In the genomic region with DNA sequence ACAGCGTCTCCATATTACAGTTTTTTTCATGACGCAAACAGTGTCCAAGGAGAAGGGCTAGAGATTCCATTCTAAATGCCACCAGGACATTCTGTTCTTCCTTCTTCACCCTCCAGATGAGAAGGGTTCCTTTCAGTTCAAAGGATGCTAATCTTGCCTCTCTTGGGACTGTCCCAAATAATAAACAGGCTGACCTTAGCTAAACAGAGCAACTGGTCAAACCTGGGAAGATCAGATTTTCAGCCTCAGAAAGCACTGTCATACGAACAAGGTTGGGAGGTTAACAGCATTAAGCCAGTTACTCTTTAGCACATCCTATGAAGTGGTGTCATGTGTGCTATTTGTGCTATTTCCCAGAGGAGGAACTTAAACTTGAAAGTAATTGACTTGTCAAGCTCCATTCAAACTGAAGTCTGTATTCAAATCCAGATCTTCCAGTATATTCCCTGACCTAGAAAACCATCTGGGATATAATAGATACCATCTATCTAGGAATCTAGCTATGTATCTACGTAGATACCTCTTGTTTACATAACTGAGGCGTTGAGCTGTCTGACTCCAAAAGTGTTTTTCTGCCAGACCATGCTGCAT, we compare ENCODE assay signal across 13 cellular contexts.
DNase-seq lines count a peak whose midpoint lies in the region; ATAC-seq, FAIRE-seq and TF ChIP-seq lines count a peak whose summit lies in the region.
"Had no signal": no experiment of that assay in that cellular context is flagged by ENCODE, and none has a peak within 500 bp of the region (broad histone marks: within the 10 kb centered on the region; RNA-seq: fewer than 3 reads in every experiment).

No MANE protein-coding gene starts in this region.

- H3K4me2 ChIP-seq in A549, result peak overlapping the region; percentile 73
- H3K4me2 ChIP-seq in trophoblast cell (ENCODE audit: low read length), result no peak overlapping the region

- H3K4me3 ChIP-seq in A549 (peak overlapping the region; percentile 20; the same call in 1 of the 3 replicates), gastroesophageal sphincter (no peak overlapping the region), trophoblast cell (ENCODE audit: low read depth, low read length) (no peak overlapping the region), A673 (ENCODE audit: low read depth, low read length, poor library complexity, severe bottlenecking) (no peak overlapping the region)
- H3K4me3 ChIP-seq: right lobe of liver had no signal

- TF ChIP-seq EP300 in A549 (IDR thresholded peaks at IDR 0.05) (no peak), gastroesophageal sphincter (IDR thresholded peaks at IDR 0.05) (no peak)

- DNase-seq in A549 (ENCODE audit: low read depth in 1 of 2, low spot score in 1 of 2), result peak in 1 of 2 experiments; percentile 58
- peak; percentile 32 to 70 for DNase-seq in trophoblast cell
- no peak for DNase-seq in A673 (ENCODE audit: low spot score)
- DNase-seq in anterior cingulate cortex (lab: John Stamatoyannopoulos, UW), result no peak
- DNase-seq: activated CD8-positive, alpha-beta memory T cell treated with anti-CD3 and anti-CD28 coated beads, Interleukin-2, amount 50 U/mL, for 4 hours; activated naive CD8-positive, alpha-beta T cell treated with anti-CD3 and anti-CD28 coated beads, Interleukin-2, amount 10 ng/mL, durations not matched to agents 7 days and 5 days; effector CD4-positive, alpha-beta T cell; GOT3; right lobe of liver had no signal

- TF ChIP-seq RAD21 in A549 (conservative IDR thresholded peaks at IDR 0.05 in 1 of 2, IDR thresholded peaks at IDR 0.05 in 1 of 2), result no peak

- H3K79me1 ChIP-seq in trophoblast cell (ENCODE audit: low read length), result no peaks in the 10 kb centered on the region

- H3K9me3 ChIP-seq in A549 (peaks cover 34% of the 10 kb centered on the region), gastroesophageal sphincter (peaks cover 0 to 18% (median 0%) of the 10 kb centered on the region in 3 donors), trophoblast cell (ENCODE audit: insufficient read depth, low read depth, low read length) (peaks cover 3% of the 10 kb centered on the region), A673 (ENCODE audit: low read depth, low read length, poor library complexity, severe bottlenecking) (peaks cover 21% of the 10 kb centered on the region)
- H3K9me3 ChIP-seq: right lobe of liver had no signal

- no peak overlapping the region for H2BK5ac ChIP-seq in trophoblast cell (ENCODE audit: low read depth, low read length, poor library complexity)

- no peak overlapping the region for H3K23ac ChIP-seq in trophoblast cell (ENCODE audit: low read length)

- no peak overlapping the region for H3K14ac ChIP-seq in trophoblast cell (ENCODE audit: low read length)

- no peaks in the 10 kb centered on the region for H3K36me3 ChIP-seq in gastroesophageal sphincter
- peaks cover 0 to 2% of the 10 kb centered on the region in 2 experiments for H3K36me3 ChIP-seq in trophoblast cell (ENCODE audit: control insufficient read depth in 1 of 2, insufficient read depth in 2 of 2, low read length in 2 of 2)
- H3K36me3 ChIP-seq in A673 (ENCODE audit: insufficient read depth, low read length, poor library complexity, severe bottlenecking), result no peaks in the 10 kb centered on the region
- H3K36me3 ChIP-seq: right lobe of liver had no signal

- intact Hi-C loops in A673 (cut with micrococcal nuclease; ENCODE audit: unreplicated experiment), result no loop called here

- H3K4me1 ChIP-seq in A549 (peaks cover 40% of the 10 kb centered on the region), gastroesophageal sphincter (peaks cover 0 to 3% (median 0%) of the 10 kb centered on the region in 3 donors), trophoblast cell (ENCODE audit: control insufficient read depth in 1 of 2, insufficient read depth in 2 of 2, low read length in 2 of 2) (no peaks in the 10 kb centered on the region), A673 (ENCODE audit: insufficient read depth, low read length, poor library complexity, severe bottlenecking) (peaks cover 6% of the 10 kb centered on the region)
- H3K4me1 ChIP-seq: right lobe of liver had no signal

- no peak overlapping the region for H4K8ac ChIP-seq in trophoblast cell (ENCODE audit: low read depth, low read length)

- H2BK120ac ChIP-seq in trophoblast cell (ENCODE audit: insufficient read depth, low read length, poor library complexity), result no peak overlapping the region

- H3K27ac ChIP-seq in A549 (peak overlapping the region; percentile 90 to 99), VCaP (peak overlapping the region; percentile 7), gastroesophageal sphincter (peak overlapping the region; percentile 14 to 72 (median 53)), trophoblast cell (ENCODE audit: low read depth, low read length) (no peak overlapping the region), A673 (ENCODE audit: low read depth, low read length, poor library complexity, severe bottlenecking) (no peak overlapping the region)
- H3K27ac ChIP-seq: right lobe of liver had no signal

- TF ChIP-seq CTCF in A549 (IDR thresholded peaks at IDR 0.05) (no peak), VCaP (conservative IDR thresholded peaks at IDR 0.05) (no peak), gastroesophageal sphincter (IDR thresholded peaks at IDR 0.05) (no peak), A673 (conservative IDR thresholded peaks at IDR 0.05; ENCODE audit: low read depth, low read length) (no peak)

- H2AK5ac ChIP-seq in trophoblast cell (ENCODE audit: low read length), result no peak overlapping the region

- no peak overlapping the region for H3K4ac ChIP-seq in trophoblast cell (ENCODE audit: low read depth, low read length)

- H4K91ac ChIP-seq in trophoblast cell (ENCODE audit: low read depth, low read length), result no peak overlapping the region

- POLR2A ChIA-PET in A549 (lab: Yijun Ruan, JAX), result interaction anchor here (0.7 to 2.7 kb wide), 4 partner anchors 77 to 656 kb away, joined by 3 to 9 read pairs (median 6); a partner anchor contains a TSS
- POLR2A ChIA-PET in A673 (lab: Charles Lee; ENCODE audit: low non-redundant PET), result no interaction called here

- H3K18ac ChIP-seq in trophoblast cell (ENCODE audit: low read length), result no peak overlapping the region

- CTCF ChIA-PET in A549 (lab: Yijun Ruan, JAX) (no interaction called here), A673 (lab: Charles Lee) (no interaction called here)

- ATAC-seq in A549, result peak; percentile 70 to 79
- peak; percentile 84 for ATAC-seq in gastroesophageal sphincter
- no peak for ATAC-seq in GM18498 (IDR thresholded peaks at IDR 0.05; ENCODE audit: unreplicated experiment)
- ATAC-seq in HG03432 (IDR thresholded peaks at IDR 0.05; ENCODE audit: unreplicated experiment), result no peak

- no peak overlapping the region for H2BK12ac ChIP-seq in trophoblast cell (ENCODE audit: low read length)

- TF ChIP-seq POLR2A in A549 (IDR thresholded peaks at IDR 0.05; ENCODE audit: low read length) (no peak), gastroesophageal sphincter (IDR thresholded peaks at IDR 0.05) (no peak)

- H2AFZ ChIP-seq in trophoblast cell (ENCODE audit: insufficient read depth, low read length, poor library complexity), result no peak overlapping the region

- no peak for FAIRE-seq in A549 (lab: Jason Lieb, UNC)

- H3K9ac ChIP-seq in trophoblast cell (ENCODE audit: low read length), result no peak overlapping the region

- H3K79me2 ChIP-seq in trophoblast cell (ENCODE audit: control insufficient read depth, insufficient read depth, low read length, poor library complexity), result no peaks in the 10 kb centered on the region

- H3K27me3 ChIP-seq in gastroesophageal sphincter, result no peaks in the 10 kb centered on the region
- H3K27me3 ChIP-seq in trophoblast cell (ENCODE audit: insufficient read depth, low read length), result no peaks in the 10 kb centered on the region
- no peaks in the 10 kb centered on the region for H3K27me3 ChIP-seq in A673 (replicated peaks; ENCODE audit: insufficient read depth, low read depth, low read length, poor library complexity)
- H3K27me3 ChIP-seq: right lobe of liver had no signal

- no peak overlapping the region for H4K12ac ChIP-seq in trophoblast cell (ENCODE audit: low read depth, low read length)

- BruUV-seq in A673 (replicated peaks; lab: Mats Ljungman, UMichigan), result no TSS peak

- 28% methylated on average over 5 of the region's 5 CpGs for WGBS in A549 (ENCODE audit: missing lambda C conversion rate)
- 59 to 71% methylated on average over 3 to 5 of the region's 5 CpGs for WGBS in gastroesophageal sphincter (ENCODE audit: low coverage in 1 of 2), 2 donors
- WGBS in trophoblast cell (ENCODE audit: extremely low coverage, insufficient coverage, insufficient read length), result no CpG with 5 or more reads among the region's 5 CpGs

TF ChIP-seq in A549, 52 proteins besides CTCF, POLR2A, EP300 and RAD21 (continues in another document):
- no peak for TF ChIP-seq HOXA7 (CRISPR knock-in tag; IDR thresholded peaks at IDR 0.05)
- TF ChIP-seq, protein P1, sequence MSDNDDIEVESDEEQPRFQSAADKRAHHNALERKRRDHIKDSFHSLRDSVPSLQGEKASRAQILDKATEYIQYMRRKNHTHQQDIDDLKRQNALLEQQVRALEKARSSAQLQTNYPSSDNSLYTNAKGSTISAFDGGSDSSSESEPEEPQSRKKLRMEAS (IDR thresholded peaks at IDR 0.05), result no peak
- TF ChIP-seq RARB (CRISPR knock-in tag; IDR thresholded peaks at IDR 0.05), result no peak
- TF ChIP-seq RFX5 (IDR thresholded peaks at IDR 0.05), result peak; percentile 36; the same call in 1 of the 2 replicates
- TF ChIP-seq CHD4 (IDR thresholded peaks at IDR 0.05; ENCODE audit: borderline replicate concordance), result no peak
- no peak for TF ChIP-seq EHMT2 (IDR thresholded peaks at IDR 0.05; ENCODE audit: low read depth)
- TF ChIP-seq GATA3 (IDR thresholded peaks at IDR 0.05; ENCODE audit: borderline replicate concordance), result peak; percentile 84
- TF ChIP-seq, protein P2, sequence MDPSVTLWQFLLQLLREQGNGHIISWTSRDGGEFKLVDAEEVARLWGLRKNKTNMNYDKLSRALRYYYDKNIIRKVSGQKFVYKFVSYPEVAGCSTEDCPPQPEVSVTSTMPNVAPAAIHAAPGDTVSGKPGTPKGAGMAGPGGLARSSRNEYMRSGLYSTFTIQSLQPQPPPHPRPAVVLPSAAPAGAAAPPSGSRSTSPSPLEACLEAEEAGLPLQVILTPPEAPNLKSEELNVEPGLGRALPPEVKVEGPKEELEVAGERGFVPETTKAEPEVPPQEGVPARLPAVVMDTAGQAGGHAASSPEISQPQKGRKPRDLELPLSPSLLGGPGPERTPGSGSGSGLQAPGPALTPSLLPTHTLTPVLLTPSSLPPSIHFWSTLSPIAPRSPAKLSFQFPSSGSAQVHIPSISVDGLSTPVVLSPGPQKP (IDR thresholded peaks at IDR 0.05; ENCODE audit: low read depth, low read length), result no peak
- TF ChIP-seq MAFK (IDR thresholded peaks at IDR 0.05; ENCODE audit: partially characterized antibody), result no peak
- TF ChIP-seq HOXB5 (CRISPR knock-in tag; IDR thresholded peaks at IDR 0.05), result no peak
- TF ChIP-seq JUNB (IDR thresholded peaks at IDR 0.05), result no peak
- no peak for TF ChIP-seq MAZ (IDR thresholded peaks at IDR 0.05; ENCODE audit: borderline replicate concordance, low read depth, low read length)
- no peak for TF ChIP-seq CEBPB (IDR thresholded peaks at IDR 0.05)
- TF ChIP-seq, protein P3, sequence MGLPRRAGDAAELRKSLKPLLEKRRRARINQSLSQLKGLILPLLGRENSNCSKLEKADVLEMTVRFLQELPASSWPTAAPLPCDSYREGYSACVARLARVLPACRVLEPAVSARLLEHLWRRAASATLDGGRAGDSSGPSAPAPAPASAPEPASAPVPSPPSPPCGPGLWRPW (IDR thresholded peaks at IDR 0.05), result no peak

Comparison
In these comparisons a context has a peak if more than half of its experiments do, and no peak if none do; other contexts are left out.
1. ATAC-seq: peak in A549 (2 of 2) and gastroesophageal sphincter (single experiment); none in GM18498 (single experiment) and HG03432 (single experiment).
2. DNase-seq: peak in trophoblast cell (2 of 2); none in A673 (single experiment) and anterior cingulate cortex (0 of 58).
3. H3K27ac ChIP-seq: peak in A549 (2 of 2), VCaP (single experiment) and gastroesophageal sphincter (4 of 4); none in trophoblast cell (single experiment) and A673 (single experiment).